Comparison of ENCODE assay signal across 26 cellular contexts in genomic region chr2:238339395-238339780, GRCh38. TPM values are rescaled to one million over a fixed set of nuclear protein-coding genes. Genes with fewer than 3 reads are reported as not detected.
A peak's percentile ranks its signal among the peaks of the same experiment; 100 is the strongest.
DNase-seq lines count a peak whose midpoint lies in the region; ATAC-seq and TF ChIP-seq lines count a peak whose summit lies in the region.
"Had no signal": no experiment of that assay in that cellular context is flagged by ENCODE, and none has a peak within 500 bp of the region (broad histone marks: within the 10 kb centered on the region; RNA-seq: fewer than 3 reads in every experiment).

No MANE protein-coding gene starts in this region.

- peak; percentile 12 for ATAC-seq in activated CD8-positive, alpha-beta memory T cell treated with anti-CD3 and anti-CD28 coated beads, Interleukin-2, amount 10 ng/mL, durations not matched to agents 7 days and 5 days
- ATAC-seq in body of pancreas (peak; percentile 16), left colon (peak; percentile 84), HG03108 (IDR thresholded peaks at IDR 0.05; ENCODE audit: unreplicated experiment) (no peak)
- ATAC-seq: activated CD4-positive, alpha-beta T cell treated with anti-CD3 and anti-CD28 coated beads for 36 hours had no signal

- H3K36me3 Mint-ChIP-seq in activated CD8-positive, alpha-beta memory T cell treated with anti-CD3 and anti-CD28 coated beads, Interleukin-2, amount 10 ng/mL, durations not matched to agents 7 days and 5 days, result no peaks in the 10 kb centered on the region

- TF ChIP-seq POLR2A in body of pancreas (IDR thresholded peaks at IDR 0.05) (no peak), transverse colon (IDR thresholded peaks at IDR 0.05) (no peak)

- 64 to 75% methylated on average over 11 of the region's 11 CpGs for WGBS in body of pancreas, 2 donors
- 73% methylated on average over 11 of the region's 11 CpGs; no CpG with 5 or more reads in 1 of the 2 donors for WGBS in transverse colon (ENCODE audit: low coverage in 1 of 2), 2 donors

- H3K4me1 Mint-ChIP-seq in activated CD8-positive, alpha-beta memory T cell treated with anti-CD3 and anti-CD28 coated beads, Interleukin-2, amount 10 ng/mL, durations not matched to agents 7 days and 5 days, result peaks cover 9% of the 10 kb centered on the region

- no peak for TF ChIP-seq CTCF in body of pancreas (IDR thresholded peaks at IDR 0.05)
- TF ChIP-seq CTCF in transverse colon (IDR thresholded peaks at IDR 0.05), result no peak

- no peaks in the 10 kb centered on the region for H3K9me3 ChIP-seq in body of pancreas
- no peaks in the 10 kb centered on the region for H3K9me3 ChIP-seq in transverse colon
- H3K9me3 ChIP-seq: MG63, neutrophil, thoracic aorta had no signal

- H3K4me3 ChIP-seq in body of pancreas, result no peak overlapping the region
- H3K4me3 ChIP-seq in transverse colon, result no peak overlapping the region
- H3K4me3 ChIP-seq: dorsolateral prefrontal cortex, MG63, thoracic aorta had no signal

- DNase-seq in activated CD8-positive, alpha-beta memory T cell treated with anti-CD3 and anti-CD28 coated beads, Interleukin-2, amount 10 ng/mL, durations not matched to agents 7 days and 5 days, result no peak
- no peak for DNase-seq in activated CD8-positive, alpha-beta memory T cell treated with anti-CD3 and anti-CD28 coated beads for 24 hours
- DNase-seq in body of pancreas, result peak in 2 of 4 donors; percentile 18 to 36
- peak; percentile 57 to 63 for DNase-seq in left colon
- DNase-seq in transverse colon, result peak; percentile 19
- no peak for DNase-seq in islet precursor cell
- no peak for DNase-seq in NCI-H1694 treated with DMSO at 0.1 percent for 48 hours (lab: John Stamatoyannopoulos, UW)
- DNase-seq: activated T-cell treated with anti-CD3 and anti-CD28 coated beads, Interleukin-2, amount 50 U/mL, for 1 hour; AML-193; CD8-positive, alpha-beta T cell; cerebellar nuclear complex; DMS153; KBM-7; mesenchymal stem cell; MG63; NCI-H1105 treated with DMSO at 0.1 percent for 48 hours; OCI-M1; Right ventricle myocardium superior; stimulated activated CD4-positive, alpha-beta T cell treated with anti-CD3 and anti-CD28 coated beads, Interleukin-4, amount 100 ng/mL, for 4 hours; stimulated activated naive CD4-positive, alpha-beta T cell had no signal

- H3K36me3 ChIP-seq in body of pancreas (replicated peaks in 1 of 2; ENCODE audit: insufficient read depth in 1 of 2, low read depth in 2 of 2) (no peaks in the 10 kb centered on the region), transverse colon (no peaks in the 10 kb centered on the region)
- H3K36me3 ChIP-seq: MG63, neutrophil had no signal

- no peaks in the 10 kb centered on the region for H3K9me3 Mint-ChIP-seq in activated CD8-positive, alpha-beta memory T cell treated with anti-CD3 and anti-CD28 coated beads, Interleukin-2, amount 10 ng/mL, durations not matched to agents 7 days and 5 days (ENCODE audit: low read depth)
- H3K9me3 Mint-ChIP-seq: CD8-positive, alpha-beta T cell had no signal

- H3K27ac ChIP-seq in body of pancreas (no peak overlapping the region), transverse colon (no peak overlapping the region)
- H3K27ac ChIP-seq: neutrophil, thoracic aorta had no signal

- intact Hi-C loops in body of pancreas (cut with DNase I), result no loop called here
- intact Hi-C loops in left colon (cut with DNase I, micrococcal nuclease), result no loop called here
- intact Hi-C loops in transverse colon (cut with DNase I; ENCODE audit: low total_unique reads), result no loop called here

- no peak overlapping the region for H3K4me3 Mint-ChIP-seq in activated CD8-positive, alpha-beta memory T cell treated with anti-CD3 and anti-CD28 coated beads, Interleukin-2, amount 10 ng/mL, durations not matched to agents 7 days and 5 days
- H3K4me3 Mint-ChIP-seq: activated CD4-positive, alpha-beta T cell treated with anti-CD3 and anti-CD28 coated beads for 36 hours; CD8-positive, alpha-beta T cell had no signal

- CTCF ChIA-PET in activated CD8-positive, alpha-beta memory T cell treated with anti-CD3 and anti-CD28 coated beads, Interleukin-2, amount 10 ng/mL, durations not matched to agents 7 days and 5 days (lab: Charles Lee), result no interaction called here

- no peak overlapping the region for H3K27ac Mint-ChIP-seq in activated CD8-positive, alpha-beta memory T cell treated with anti-CD3 and anti-CD28 coated beads, Interleukin-2, amount 10 ng/mL, durations not matched to agents 7 days and 5 days
- H3K27ac Mint-ChIP-seq: activated CD4-positive, alpha-beta T cell treated with anti-CD3 and anti-CD28 coated beads for 36 hours; CD8-positive, alpha-beta T cell; progenitor cell of endocrine pancreas had no signal

- H3K27me3 Mint-ChIP-seq in activated CD8-positive, alpha-beta memory T cell treated with anti-CD3 and anti-CD28 coated beads, Interleukin-2, amount 10 ng/mL, durations not matched to agents 7 days and 5 days, result no peaks in the 10 kb centered on the region
- H3K27me3 Mint-ChIP-seq: activated CD4-positive, alpha-beta T cell treated with anti-CD3 and anti-CD28 coated beads for 36 hours; progenitor cell of endocrine pancreas had no signal

- in situ Hi-C loops in transverse colon (cut with MboI; ENCODE audit: low pct_ligation_motif_present in 1 of 4, low pct_unique_long_range_greater_than_20kb in 1 of 4, low sequenced_read_pairs in 3 of 4), result no loop called here

- no peak for TF ChIP-seq EP300 in transverse colon (IDR thresholded peaks at IDR 0.05; ENCODE audit: low read depth)

- H3K4me1 ChIP-seq in body of pancreas, result peaks cover 4% of the 10 kb centered on the region
- H3K4me1 ChIP-seq in transverse colon, result peaks cover 0 to 9% (median 0%) of the 10 kb centered on the region in 4 donors

- H3K27me3 ChIP-seq in body of pancreas (no peaks in the 10 kb centered on the region), transverse colon (no peaks in the 10 kb centered on the region)
- H3K27me3 ChIP-seq: dorsolateral prefrontal cortex, MG63, neutrophil had no signal

RNA-seq across cellular contexts. Expression of gene TRAF3IP1, which starts 19.1 kb away (rescaled TPM):
- total RNA-seq in activated CD8-positive, alpha-beta memory T cell treated with anti-CD3 and anti-CD28 coated beads, Interleukin-2, amount 10 ng/mL, durations not matched to agents 7 days and 5 days, result 1 to 10 TPM; 6.8 to 8.8 TPM
- total RNA-seq in body of pancreas (10 to 100 TPM in 1 of 2 donors, 1 to 10 TPM in 1; 5.4 to 10.9 TPM), left colon (10 to 100 TPM; 18.0 to 23.3 TPM), transverse colon (10 to 100 TPM in 3 of 4 donors, 1 to 10 TPM in 1; 1.1 to 14.1 (median 10.4) TPM)

RNA-seq across cellular contexts. Expression of gene PER2, which starts 51.0 kb away (rescaled TPM):
- 10 to 100 TPM in 1 of 2 experiments, 1 to 10 TPM in 1; 9.1 to 11.5 TPM for total RNA-seq in activated CD8-positive, alpha-beta memory T cell treated with anti-CD3 and anti-CD28 coated beads, Interleukin-2, amount 10 ng/mL, durations not matched to agents 7 days and 5 days
- total RNA-seq in body of pancreas, result 10 to 100 TPM; 10.9 to 21.8 TPM
- 10 to 100 TPM; 16.9 to 35.4 TPM for total RNA-seq in left colon
- total RNA-seq in transverse colon, result 10 to 100 TPM; 19.1 to 67.3 (median 32.3) TPM

Comparison
In these comparisons a context has a peak if more than half of its experiments do, and no peak if none do; other contexts are left out.
1. DNase-seq: peak in left colon (2 of 2) and transverse colon (single experiment); none in activated CD8-positive, alpha-beta memory T cell treated with anti-CD3 and anti-CD28 coated beads, Interleukin-2, amount 10 ng/mL, durations not matched to agents 7 days and 5 days (single experiment), activated CD8-positive, alpha-beta memory T cell treated with anti-CD3 and anti-CD28 coated beads for 24 hours (single experiment), islet precursor cell (single experiment) and NCI-H1694 treated with DMSO at 0.1 percent for 48 hours (single experiment).